In the genomic region with DNA sequence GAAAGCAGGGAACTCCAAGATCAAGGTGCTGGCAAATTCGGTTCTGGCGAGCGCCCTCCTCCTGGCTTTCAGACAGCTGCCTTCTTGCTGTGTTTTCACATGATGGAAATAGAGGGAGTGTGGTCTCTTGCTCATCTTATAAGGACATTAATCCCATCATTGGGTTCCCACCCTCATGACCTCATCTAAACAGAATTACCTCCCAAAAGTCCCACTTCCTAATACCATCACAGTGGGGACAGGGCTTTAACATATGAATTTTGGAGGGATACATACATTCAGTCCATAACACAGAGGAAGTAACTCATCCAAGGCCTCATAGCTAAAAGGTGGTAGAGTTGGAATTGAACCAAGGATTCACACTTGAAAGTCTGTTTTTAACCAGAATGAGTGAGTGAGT, we compare ENCODE assay signal across 1 cellular context.
TF ChIP-seq lines count a peak whose summit lies in the region.

No MANE protein-coding gene starts in this region.

TF ChIP-seq in IMR-90, 13 proteins besides CTCF, POLR2A, EP300 and RAD21 (continued from another document):
- no peak for TF ChIP-seq USF2 (IDR thresholded peaks at IDR 0.05; ENCODE audit: low read depth, low read length)
- no peak for TF ChIP-seq MAFK (IDR thresholded peaks at IDR 0.05; ENCODE audit: low read depth, low read length)
- no peak for TF ChIP-seq CHD1 (IDR thresholded peaks at IDR 0.05; ENCODE audit: low read depth, low read length)
- no peak for TF ChIP-seq MAZ (IDR thresholded peaks at IDR 0.05; ENCODE audit: borderline replicate concordance, low read depth, low read length)
- TF ChIP-seq NFE2L2 (IDR thresholded peaks at IDR 0.05; ENCODE audit: low read depth, low read length): no peak
- no peak for TF ChIP-seq CEBPB (IDR thresholded peaks at IDR 0.05; ENCODE audit: low read depth, low read length)
- TF ChIP-seq BHLHE40 (IDR thresholded peaks at IDR 0.05; ENCODE audit: low read depth, low read length): no peak
- TF ChIP-seq FOS (IDR thresholded peaks at IDR 0.05; ENCODE audit: low read depth, low read length): no peak
- no peak for TF ChIP-seq RCOR1 (IDR thresholded peaks at IDR 0.05; ENCODE audit: insufficient replicate concordance, low read length)
- TF ChIP-seq SMC3 (IDR thresholded peaks at IDR 0.05; ENCODE audit: low read depth, low read length): no peak
